ENCODE assay signal across 1 cellular context in genomic region chr17:42681976-42682375, GRCh38.
TF ChIP-seq lines count a peak whose summit lies in the region.

No MANE protein-coding gene starts in this region.

TF ChIP-seq in GM23338, 12 proteins besides CTCF, POLR2A, EP300 and RAD21 (continued from another document):
- TF ChIP-seq, protein P1, sequence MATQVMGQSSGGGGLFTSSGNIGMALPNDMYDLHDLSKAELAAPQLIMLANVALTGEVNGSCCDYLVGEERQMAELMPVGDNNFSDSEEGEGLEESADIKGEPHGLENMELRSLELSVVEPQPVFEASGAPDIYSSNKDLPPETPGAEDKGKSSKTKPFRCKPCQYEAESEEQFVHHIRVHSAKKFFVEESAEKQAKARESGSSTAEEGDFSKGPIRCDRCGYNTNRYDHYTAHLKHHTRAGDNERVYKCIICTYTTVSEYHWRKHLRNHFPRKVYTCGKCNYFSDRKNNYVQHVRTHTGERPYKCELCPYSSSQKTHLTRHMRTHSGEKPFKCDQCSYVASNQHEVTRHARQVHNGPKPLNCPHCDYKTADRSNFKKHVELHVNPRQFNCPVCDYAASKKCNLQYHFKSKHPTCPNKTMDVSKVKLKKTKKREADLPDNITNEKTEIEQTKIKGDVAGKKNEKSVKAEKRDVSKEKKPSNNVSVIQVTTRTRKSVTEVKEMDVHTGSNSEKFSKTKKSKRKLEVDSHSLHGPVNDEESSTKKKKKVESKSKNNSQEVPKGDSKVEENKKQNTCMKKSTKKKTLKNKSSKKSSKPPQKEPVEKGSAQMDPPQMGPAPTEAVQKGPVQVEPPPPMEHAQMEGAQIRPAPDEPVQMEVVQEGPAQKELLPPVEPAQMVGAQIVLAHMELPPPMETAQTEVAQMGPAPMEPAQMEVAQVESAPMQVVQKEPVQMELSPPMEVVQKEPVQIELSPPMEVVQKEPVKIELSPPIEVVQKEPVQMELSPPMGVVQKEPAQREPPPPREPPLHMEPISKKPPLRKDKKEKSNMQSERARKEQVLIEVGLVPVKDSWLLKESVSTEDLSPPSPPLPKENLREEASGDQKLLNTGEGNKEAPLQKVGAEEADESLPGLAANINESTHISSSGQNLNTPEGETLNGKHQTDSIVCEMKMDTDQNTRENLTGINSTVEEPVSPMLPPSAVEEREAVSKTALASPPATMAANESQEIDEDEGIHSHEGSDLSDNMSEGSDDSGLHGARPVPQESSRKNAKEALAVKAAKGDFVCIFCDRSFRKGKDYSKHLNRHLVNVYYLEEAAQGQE (IDR thresholded peaks at IDR 0.05; ENCODE audit: unreplicated experiment) = no peak
- TF ChIP-seq CREB1 (CRISPR knock-in tag; IDR thresholded peaks at IDR 0.05; ENCODE audit: low read depth) (no peak), NANOG (IDR thresholded peaks at IDR 0.05; ENCODE audit: borderline replicate concordance) (no peak), POLR2AphosphoS5 (IDR thresholded peaks at IDR 0.05; ENCODE audit: low read depth) (no peak)
- TF ChIP-seq, protein P2, sequence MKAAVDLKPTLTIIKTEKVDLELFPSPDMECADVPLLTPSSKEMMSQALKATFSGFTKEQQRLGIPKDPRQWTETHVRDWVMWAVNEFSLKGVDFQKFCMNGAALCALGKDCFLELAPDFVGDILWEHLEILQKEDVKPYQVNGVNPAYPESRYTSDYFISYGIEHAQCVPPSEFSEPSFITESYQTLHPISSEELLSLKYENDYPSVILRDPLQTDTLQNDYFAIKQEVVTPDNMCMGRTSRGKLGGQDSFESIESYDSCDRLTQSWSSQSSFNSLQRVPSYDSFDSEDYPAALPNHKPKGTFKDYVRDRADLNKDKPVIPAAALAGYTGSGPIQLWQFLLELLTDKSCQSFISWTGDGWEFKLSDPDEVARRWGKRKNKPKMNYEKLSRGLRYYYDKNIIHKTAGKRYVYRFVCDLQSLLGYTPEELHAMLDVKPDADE (IDR thresholded peaks at IDR 0.05) = no peak
